ENCODE assay signal across 17 cellular contexts in genomic region chr2:239249048-239249447, GRCh38.
DNase-seq lines count a peak whose midpoint lies in the region; ATAC-seq and TF ChIP-seq lines count a peak whose summit lies in the region.
"Had no signal": no experiment of that assay in that cellular context is flagged by ENCODE, and none has a peak within 500 bp of the region (broad histone marks: within the 10 kb centered on the region; RNA-seq: fewer than 3 reads in every experiment).

No MANE protein-coding gene starts in this region.

- H3K27ac Mint-ChIP-seq in H9 (peak overlapping the region in 1 of 3 experiments; percentile 42; a peak in 1 of 7 replicates), chondrocyte (ENCODE audit: unreplicated experiment) (peak overlapping the region; percentile 74)
- no peak overlapping the region for H3K27ac Mint-ChIP-seq in stimulated activated naive CD8-positive, alpha-beta T cell treated with anti-CD3 and anti-CD28 coated beads, Interleukin-15, amount 100 ng/mL, for 72 hours
- H3K27ac Mint-ChIP-seq: activated naive CD4-positive, alpha-beta T cell treated with anti-CD3 and anti-CD28 coated beads, Interleukin-2, amount 50 U/mL, for 72 hours; endodermal cell had no signal

- H3K14ac ChIP-seq in H9 (ENCODE audit: insufficient read depth, low read length): peak overlapping the region; percentile 19; the same call in 1 of the 2 replicates

- no peak overlapping the region for H2AFZ ChIP-seq in H9 (ENCODE audit: low read length)

- H3K4me1 Mint-ChIP-seq in H9 (peaks cover 40 to 48% of the 10 kb centered on the region in 2 experiments), chondrocyte (ENCODE audit: low read depth) (peaks cover 38% of the 10 kb centered on the region)
- peaks cover 81% of the 10 kb centered on the region for H3K4me1 Mint-ChIP-seq in stimulated activated naive CD8-positive, alpha-beta T cell treated with anti-CD3 and anti-CD28 coated beads, Interleukin-15, amount 100 ng/mL, for 72 hours

- TF ChIP-seq CTCF in H9 (conservative IDR thresholded peaks at IDR 0.05): no peak
- TF ChIP-seq CTCF in chondrocyte (IDR thresholded peaks at IDR 0.05): no peak

- H3K9ac ChIP-seq in H9 (ENCODE audit: extremely low read depth, insufficient read length, low read length) (no peak overlapping the region), skeletal muscle satellite cell (ENCODE audit: low read depth, low read length) (no peak overlapping the region)

- no peak overlapping the region for H2BK12ac ChIP-seq in H9 (ENCODE audit: insufficient read length, low read depth, low read length)

- H2BK15ac ChIP-seq in H9 (ENCODE audit: low read depth, low read length): no peak overlapping the region

- no peak overlapping the region for H3K18ac ChIP-seq in H9 (ENCODE audit: insufficient read length, low read depth, low read length)

- no peak overlapping the region for H3K23ac ChIP-seq in H9 (ENCODE audit: insufficient read length, low read depth, low read length)

- H3K56ac ChIP-seq in H9 (ENCODE audit: insufficient read length, low read depth, low read length): no peak overlapping the region

- no peaks in the 10 kb centered on the region; a peak in 1 of 7 replicates for H3K36me3 Mint-ChIP-seq in H9 (ENCODE audit: insufficient read depth in 1 of 3, low read depth in 3 of 3)
- H3K36me3 Mint-ChIP-seq in chondrocyte (ENCODE audit: low read depth): no peaks in the 10 kb centered on the region

- H3K4me3 Mint-ChIP-seq in H9 (no peak overlapping the region), chondrocyte (ENCODE audit: unreplicated experiment) (no peak overlapping the region)
- H3K4me3 Mint-ChIP-seq in stimulated activated naive CD8-positive, alpha-beta T cell treated with anti-CD3 and anti-CD28 coated beads, Interleukin-15, amount 100 ng/mL, for 72 hours: no peak overlapping the region
- H3K4me3 Mint-ChIP-seq: endodermal cell had no signal

- H2BK120ac ChIP-seq in H9 (ENCODE audit: low read depth, low read length, poor library complexity, severe bottlenecking): no peak overlapping the region

- H3K4me2 ChIP-seq in H9 (ENCODE audit: insufficient read depth, insufficient read length, low read length): no peak overlapping the region
- H3K4me2 ChIP-seq in skeletal muscle satellite cell (ENCODE audit: low read length): peak overlapping the region; percentile 68

- no peak overlapping the region for H2BK5ac ChIP-seq in H9 (ENCODE audit: insufficient read length, low read length)

- no peaks in the 10 kb centered on the region for H3K27me3 ChIP-seq in H9 (ENCODE audit: insufficient read depth, low read length)
- no peaks in the 10 kb centered on the region for H3K27me3 ChIP-seq in skeletal muscle satellite cell (ENCODE audit: control insufficient read depth, insufficient read depth, low read length)
- H3K27me3 ChIP-seq: pancreas, upper lobe of right lung had no signal

- H3K27ac ChIP-seq in H9 (ENCODE audit: insufficient read length, low read depth, low read length): no peak overlapping the region
- H3K27ac ChIP-seq: pancreas, RWPE1, upper lobe of right lung had no signal

- DNase-seq in H9 (no peak), chondrocyte (ENCODE audit: low spot score) (no peak), mesenteric fat pad (ENCODE audit: low spot score) (peak; percentile 84), LoVo (ENCODE audit: low spot score) (no peak)
- no peak for DNase-seq in effector CD8-positive, alpha-beta T cell (lab: John Stamatoyannopoulos, UW)
- no peak for DNase-seq in stimulated activated naive CD8-positive, alpha-beta T cell treated with anti-CD3 and anti-CD28 coated beads, Interleukin-15, amount 100 ng/mL, for 72 hours
- DNase-seq: activated CD4-positive, alpha-beta T cell treated with anti-CD3 and anti-CD28 coated beads for 1 hour; DMS79 treated with DMSO at 0.1 percent for 48 hours; endodermal cell; stimulated activated naive CD8-positive, alpha-beta T cell treated with anti-CD3 and anti-CD28 coated beads, Interleukin-15, Interleukin-2, amounts not matched to agents 100 U/mL and 50 U/mL, for 24 hours; upper lobe of right lung had no signal

- H3K79me2 ChIP-seq in H9 (ENCODE audit: insufficient read depth, low read length): peaks cover 6% of the 10 kb centered on the region; the same call in 1 of the 2 replicates

- no peak overlapping the region for H3T11ph ChIP-seq in H9 (ENCODE audit: low read length)

- no peak overlapping the region for H4K91ac ChIP-seq in H9 (ENCODE audit: insufficient read length, low read depth, low read length)

- no peak overlapping the region for H2AK5ac ChIP-seq in H9 (ENCODE audit: insufficient read length, low read length)

- H3K4ac ChIP-seq in H9 (ENCODE audit: low read depth, low read length): no peak overlapping the region

- no peaks in the 10 kb centered on the region for H3K79me1 ChIP-seq in H9 (ENCODE audit: insufficient read depth, low read depth, low read length, poor library complexity, severe bottlenecking)

- H3K4me1 ChIP-seq in H9 (ENCODE audit: insufficient read depth, low read length) (peaks cover 3% of the 10 kb centered on the region; the same call in 1 of the 2 replicates), skeletal muscle satellite cell (ENCODE audit: control insufficient read depth, insufficient read depth, low read length) (peaks cover 27% of the 10 kb centered on the region)
- H3K4me1 ChIP-seq: HAP-1 had no signal

- no peaks in the 10 kb centered on the region for H3K9me3 ChIP-seq in H9 (ENCODE audit: control insufficient read depth, low read depth, low read length)
- H3K9me3 ChIP-seq in skeletal muscle satellite cell (replicated peaks; ENCODE audit: low read length): no peaks in the 10 kb centered on the region
- H3K9me3 ChIP-seq: HAP-1, pancreas, upper lobe of right lung had no signal

- no peaks in the 10 kb centered on the region for H3K9me3 Mint-ChIP-seq in H9
- H3K9me3 Mint-ChIP-seq in chondrocyte (ENCODE audit: low read depth): no peaks in the 10 kb centered on the region
- no peaks in the 10 kb centered on the region for H3K9me3 Mint-ChIP-seq in stimulated activated naive CD8-positive, alpha-beta T cell treated with anti-CD3 and anti-CD28 coated beads, Interleukin-15, amount 100 ng/mL, for 72 hours
- H3K9me3 Mint-ChIP-seq: activated naive CD4-positive, alpha-beta T cell treated with anti-CD3 and anti-CD28 coated beads, Interleukin-2, amount 50 U/mL, for 72 hours; endodermal cell had no signal

- no peak overlapping the region for H4K5ac ChIP-seq in H9 (ENCODE audit: insufficient read length, low read depth, low read length)

- H3K23me2 ChIP-seq in H9 (ENCODE audit: insufficient read length, low read depth, low read length, poor library complexity, severe bottlenecking): no peaks in the 10 kb centered on the region

- H3K27me3 Mint-ChIP-seq in H9 (ENCODE audit: low read depth) (no peaks in the 10 kb centered on the region), chondrocyte (ENCODE audit: low read depth) (no peaks in the 10 kb centered on the region)
- H3K27me3 Mint-ChIP-seq in stimulated activated naive CD8-positive, alpha-beta T cell treated with anti-CD3 and anti-CD28 coated beads, Interleukin-15, amount 100 ng/mL, for 72 hours: peaks cover 6% of the 10 kb centered on the region

- no peak overlapping the region for H3K4me3 ChIP-seq in skeletal muscle satellite cell (ENCODE audit: low read length)
- H3K4me3 ChIP-seq: HAP-1, pancreas, upper lobe of right lung had no signal

- H2BK20ac ChIP-seq in H9 (ENCODE audit: low read depth, low read length, poor library complexity, severe bottlenecking): no peak overlapping the region

- H4K8ac ChIP-seq in H9 (replicated peaks; ENCODE audit: insufficient read length, low read depth, low read length): no peak overlapping the region

- H3K36me3 ChIP-seq in skeletal muscle satellite cell (ENCODE audit: insufficient read depth, low read length): no peaks in the 10 kb centered on the region
- H3K36me3 ChIP-seq: HAP-1, pancreas, upper lobe of right lung had no signal

- H4K20me1 ChIP-seq in H9 (ENCODE audit: control insufficient read depth, insufficient read depth, insufficient read length): peaks cover 2% of the 10 kb centered on the region

- no CpG with 5 or more reads among the region's 17 CpGs for WGBS in H9 (ENCODE audit: extremely low coverage, insufficient read length, low lambda C conversion rate)

- ATAC-seq in stimulated activated naive CD8-positive, alpha-beta T cell treated with anti-CD3 and anti-CD28 coated beads, Interleukin-15, amount 100 ng/mL, for 72 hours: no peak
- no peak for ATAC-seq in HG03108 (IDR thresholded peaks at IDR 0.05; ENCODE audit: unreplicated experiment)
- ATAC-seq: activated naive CD4-positive, alpha-beta T cell treated with anti-CD3 and anti-CD28 coated beads, Interleukin-2, amount 50 U/mL, for 72 hours; pancreas; stimulated activated naive CD8-positive, alpha-beta T cell treated with anti-CD3 and anti-CD28 coated beads, Interleukin-15, Interleukin-2, amounts not matched to agents 100 U/mL and 50 U/mL, for 24 hours had no signal
